In genomic region chr22:42425989-42426355, GRCh38 we compare ENCODE assay signal across 23 cellular contexts. TPM values are rescaled to one million over a fixed set of nuclear protein-coding genes. Genes with fewer than 3 reads are reported as not detected.
"Had no signal": no experiment of that assay in that cellular context is flagged by ENCODE, and none has a peak within 500 bp of the region (broad histone marks: within the 10 kb centered on the region; RNA-seq: fewer than 3 reads in every experiment).

No MANE protein-coding gene starts in this region.

- H3K4me3 ChIP-seq: colonic mucosa, esophagus squamous epithelium, gastroesophageal sphincter, mucosa of descending colon, testis, vagina had no signal

- H3K9me3 Mint-ChIP-seq: activated naive CD4-positive, alpha-beta T cell treated with anti-CD3 and anti-CD28 coated beads, Interleukin-2, amount 50 U/mL, for 72 hours; activated T-cell treated with anti-CD3 and anti-CD28 coated beads, Interleukin-2, amount 50 U/mL, for 24 hours; activated T-helper 17 cell treated with anti-CD3 and anti-CD28 coated beads, Interleukin-2, amount 50 U/mL, for 72 hours; naive B cell; type B pancreatic cell had no signal

- ATAC-seq: activated naive CD4-positive, alpha-beta T cell treated with anti-CD3 and anti-CD28 coated beads, Interleukin-2, amount 50 U/mL, for 72 hours; activated T-helper 17 cell treated with anti-CD3 and anti-CD28 coated beads, Interleukin-2, amount 50 U/mL, for 72 hours; gastroesophageal sphincter; left colon; mucosa of descending colon had no signal

- H3K9me3 ChIP-seq: colonic mucosa, esophagus squamous epithelium, gastroesophageal sphincter, mucosa of descending colon, testis, vagina had no signal

- H3K27ac Mint-ChIP-seq: activated T-cell treated with anti-CD3 and anti-CD28 coated beads, Interleukin-2, amount 50 U/mL, for 24 hours; activated T-helper 17 cell treated with anti-CD3 and anti-CD28 coated beads, Interleukin-2, amount 50 U/mL, for 72 hours; progenitor cell of endocrine pancreas; type B pancreatic cell had no signal

- H3K27me3 ChIP-seq: colonic mucosa, testis, vagina had no signal

- H3K36me3 ChIP-seq: colonic mucosa, esophagus squamous epithelium, gastroesophageal sphincter, vagina had no signal

- H3K4me1 Mint-ChIP-seq: activated T-helper 17 cell treated with anti-CD3 and anti-CD28 coated beads, Interleukin-2, amount 50 U/mL, for 72 hours had no signal

- H3K4me3 Mint-ChIP-seq: activated T-cell treated with anti-CD3 and anti-CD28 coated beads, Interleukin-2, amount 50 U/mL, for 24 hours; activated T-helper 17 cell treated with anti-CD3 and anti-CD28 coated beads, Interleukin-2, amount 50 U/mL, for 72 hours had no signal

- H3K4me1 ChIP-seq: colonic mucosa, gastroesophageal sphincter, testis had no signal

- H3K27ac ChIP-seq: colonic mucosa, gastroesophageal sphincter, testis, vagina had no signal

- DNase-seq: activated CD4-positive, alpha-beta T cell treated with anti-CD3 and anti-CD28 coated beads for 1 hour; activated CD4-positive, alpha-beta T cell treated with anti-CD3 and anti-CD28 coated beads, Interleukin-2, amount 50 U/mL, for 1 hour; activated CD8-positive, alpha-beta memory T cell treated with anti-CD3 and anti-CD28 coated beads, Interleukin-2, amount 50 U/mL, for 4 hours; activated T-cell treated with anti-CD3 and anti-CD28 coated beads, Interleukin-2, amount 50 U/mL, for 24 hours; aorta; colonic mucosa; esophagus squamous epithelium; head of caudate nucleus; islet precursor cell; left colon; mesenchymal stem cell; mucosa of descending colon; naive B cell; stimulated activated CD4-positive, alpha-beta T cell treated with anti-CD3 and anti-CD28 coated beads, Interleukin-4, amount 100 ng/mL, for 1 hour; stimulated activated naive CD4-positive, alpha-beta T cell; testis had no signal

- H3K36me3 Mint-ChIP-seq: activated naive CD4-positive, alpha-beta T cell treated with anti-CD3 and anti-CD28 coated beads, Interleukin-2, amount 50 U/mL, for 72 hours; naive B cell; type B pancreatic cell had no signal

RNA-seq across cellular contexts. Expression of gene NFAM1, which starts 6.2 kb away (rescaled TPM):
- total RNA-seq: osteocyte had no signal
